In genomic region chr19:44927746-44928145, GRCh38 we compare ENCODE assay signal across 14 cellular contexts. TPM values are rescaled to one million over a fixed set of nuclear protein-coding genes. Genes with fewer than 3 reads are reported as not detected.
DNase-seq lines count a peak whose midpoint lies in the region; ATAC-seq and TF ChIP-seq lines count a peak whose summit lies in the region.
"Had no signal": no experiment of that assay in that cellular context is flagged by ENCODE, and none has a peak within 500 bp of the region (broad histone marks: within the 10 kb centered on the region; RNA-seq: fewer than 3 reads in every experiment).

No MANE protein-coding gene starts in this region.

- TF ChIP-seq CTCF in AG10803 (conservative IDR thresholded peaks at IDR 0.05; ENCODE audit: low read length) = no peak

- no peaks in the 10 kb centered on the region for H3K36me3 Mint-ChIP-seq in dendritic cell treated with granulocyte-macrophage colony-stimulating factor and Interleukin-4, amounts not matched to agents 40 ng/mL and 50 ng/mL, for 4 days (ENCODE audit: low read depth)
- H3K36me3 Mint-ChIP-seq: activated naive CD4-positive, alpha-beta T cell treated with anti-CD3 and anti-CD28 coated beads, Interleukin-2, amount 10 ng/mL, durations not matched to agents 7 days and 5 days; memory B cell had no signal

- peaks cover 45% of the 10 kb centered on the region for H3K4me1 Mint-ChIP-seq in dendritic cell treated with granulocyte-macrophage colony-stimulating factor and Interleukin-4, amounts not matched to agents 40 ng/mL and 50 ng/mL, for 4 days (ENCODE audit: low read depth)

- no peak overlapping the region for H3K4me3 Mint-ChIP-seq in dendritic cell treated with granulocyte-macrophage colony-stimulating factor and Interleukin-4, amounts not matched to agents 40 ng/mL and 50 ng/mL, for 4 days
- H3K4me3 Mint-ChIP-seq: activated naive CD4-positive, alpha-beta T cell treated with anti-CD3 and anti-CD28 coated beads, Interleukin-2, amount 10 ng/mL, durations not matched to agents 7 days and 5 days had no signal

- H3K36me3 ChIP-seq in mucosa of rectum (ENCODE audit: control insufficient read depth in 2 of 2, insufficient read depth in 2 of 2, low read length in 2 of 2) = no peaks in the 10 kb centered on the region
- H3K36me3 ChIP-seq: neutrophil, spleen had no signal

- DNase-seq in AG10803 (ENCODE audit: low read depth) = peak; percentile 69
- peak; percentile 70 for DNase-seq in LHCN-M2 (ENCODE audit: low read depth)
- DNase-seq in anterior cingulate cortex (lab: John Stamatoyannopoulos, UW) = no peak
- no peak for DNase-seq in UCSD-AML1 (lab: John Stamatoyannopoulos, UW; ENCODE audit: unreplicated experiment)
- no peak for DNase-seq in T1000 (lab: John Stamatoyannopoulos, UW)

- H3K9me3 Mint-ChIP-seq in dendritic cell treated with granulocyte-macrophage colony-stimulating factor and Interleukin-4, amounts not matched to agents 40 ng/mL and 50 ng/mL, for 4 days = no peaks in the 10 kb centered on the region
- H3K9me3 Mint-ChIP-seq: activated naive CD4-positive, alpha-beta T cell treated with anti-CD3 and anti-CD28 coated beads, Interleukin-2, amount 10 ng/mL, durations not matched to agents 7 days and 5 days; memory B cell had no signal

- peaks cover 3 to 9% of the 10 kb centered on the region in 2 donors for H3K4me1 ChIP-seq in mucosa of rectum (ENCODE audit: control insufficient read depth in 2 of 2, insufficient read depth in 2 of 2, low read length in 2 of 2)

- peak overlapping the region; percentile 31 to 63 for H3K27ac ChIP-seq in mucosa of rectum (ENCODE audit: low read depth in 2 of 2, low read length in 2 of 2)
- H3K27ac ChIP-seq: neutrophil had no signal

- no peak overlapping the region for H3K4me3 ChIP-seq in AG10803 (ENCODE audit: low read length)
- H3K4me3 ChIP-seq in mucosa of rectum (ENCODE audit: low read length in 2 of 2) = no peak overlapping the region

- H3K27me3 ChIP-seq in mucosa of rectum (ENCODE audit: control insufficient read depth in 2 of 2, insufficient read depth in 2 of 2, low read length in 2 of 2) = peaks cover 0 to 2% of the 10 kb centered on the region in 2 donors
- H3K27me3 ChIP-seq: neutrophil had no signal

- intact Hi-C loops in dendritic cell treated with granulocyte-macrophage colony-stimulating factor and Interleukin-4, amounts not matched to agents 40 ng/mL and 50 ng/mL, for 4 days (cut with micrococcal nuclease) = no loop called here

- H3K27me3 Mint-ChIP-seq in dendritic cell treated with granulocyte-macrophage colony-stimulating factor and Interleukin-4, amounts not matched to agents 40 ng/mL and 50 ng/mL, for 4 days = peaks cover 10% of the 10 kb centered on the region

- H3K9me3 ChIP-seq in mucosa of rectum (ENCODE audit: control insufficient read depth in 2 of 2, low read length in 2 of 2) = no peaks in the 10 kb centered on the region
- H3K9me3 ChIP-seq: neutrophil, spleen had no signal

- H3K9ac ChIP-seq in mucosa of rectum (ENCODE audit: low read depth in 1 of 2, low read length in 2 of 2) = no peak overlapping the region

- ATAC-seq in HG02938 (IDR thresholded peaks at IDR 0.05; ENCODE audit: unreplicated experiment) = no peak

- peak overlapping the region; percentile 69 for H3K27ac Mint-ChIP-seq in dendritic cell treated with granulocyte-macrophage colony-stimulating factor and Interleukin-4, amounts not matched to agents 40 ng/mL and 50 ng/mL, for 4 days
- H3K27ac Mint-ChIP-seq: activated naive CD4-positive, alpha-beta T cell treated with anti-CD3 and anti-CD28 coated beads, Interleukin-2, amount 10 ng/mL, durations not matched to agents 7 days and 5 days; memory B cell had no signal

RNA-seq across cellular contexts. Expression of gene APOC1, which starts 13.3 kb away (rescaled TPM):
- total RNA-seq in LHCN-M2 (2014; rRNA removed) = 2.5 and 5.1 TPM in 2 replicates
- 2.1 TPM for polyA plus RNA-seq in LHCN-M2 (2012)

RNA-seq across cellular contexts. Expression of gene APOC4, which starts 14.3 kb away (rescaled TPM):
- not detected in 2 replicates for total RNA-seq in LHCN-M2 (2014; rRNA removed)
- not detected for polyA plus RNA-seq in LHCN-M2 (2012)
- total RNA-seq: epithelial cell of proximal tubule, spleen, subcutaneous adipose tissue had no signal

RNA-seq across cellular contexts. Expression of gene APOC2, which starts 18.1 kb away (rescaled TPM):
- not detected in 2 replicates for total RNA-seq in LHCN-M2 (2014; rRNA removed)
- not detected for polyA plus RNA-seq in LHCN-M2 (2012)
- total RNA-seq: epithelial cell of proximal tubule had no signal

RNA-seq across cellular contexts. Expression of gene APOE, which starts 22.1 kb away (rescaled TPM):
- total RNA-seq in LHCN-M2 (2014; rRNA removed) = 25.3 and 84.6 TPM in 2 replicates
- polyA plus RNA-seq in LHCN-M2 (2012) = 7.1 TPM

RNA-seq across cellular contexts. Expression of gene CLPTM1, which starts 27.4 kb away (rescaled TPM):
- total RNA-seq in LHCN-M2 (2014; rRNA removed) = 48.3 and 58.2 TPM in 2 replicates
- 79.8 TPM for polyA plus RNA-seq in LHCN-M2 (2012)

Comparison
In these comparisons a context has a peak if more than half of its experiments do, and no peak if none do; other contexts are left out.
1. DNase-seq: peak in AG10803 (single experiment) and LHCN-M2 (single experiment); none in anterior cingulate cortex (0 of 58), UCSD-AML1 (single experiment) and T1000 (single experiment).